8 cellular contexts compared by ENCODE assay signal in the genomic region with DNA sequence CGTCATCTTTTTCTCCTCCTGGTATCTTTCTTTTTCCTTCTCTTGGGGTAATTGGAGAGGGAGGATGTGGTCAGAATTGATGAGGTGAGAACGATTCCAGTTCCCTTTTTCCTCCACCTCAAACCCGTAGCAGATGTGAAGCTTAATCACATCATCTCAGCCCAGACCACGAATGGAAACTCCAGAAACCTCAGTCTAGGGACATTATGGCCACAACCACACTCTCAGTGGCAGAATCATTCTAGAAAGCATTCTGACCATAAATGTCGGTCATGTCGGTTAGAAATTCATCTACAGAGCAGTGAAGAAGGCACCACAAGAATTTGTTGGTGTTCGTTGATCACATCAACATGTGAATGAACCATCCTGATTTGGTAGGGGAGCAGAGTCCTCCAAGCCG.
DNase-seq lines count a peak whose midpoint lies in the region; ATAC-seq and TF ChIP-seq lines count a peak whose summit lies in the region.

No MANE protein-coding gene starts in this region.

- H3K9me3 Mint-ChIP-seq in activated naive CD4-positive, alpha-beta T cell treated with anti-CD3 and anti-CD28 coated beads for 36 hours: no peaks in the 10 kb centered on the region
- H3K9me3 Mint-ChIP-seq in T-helper 1 cell treated with Interleukin-12 subunit alpha and Interleukin-12 subunit beta and Interleukin-4 antibody, amounts not matched to agents 30 μg/mL and 1 μg/mL, for 36 hours: no peaks in the 10 kb centered on the region
- H3K9me3 Mint-ChIP-seq in stimulated activated memory B cell treated with anti-CD40 and anti-IgM and Interleukin-4, amounts not matched to agents 10 μg/mL and 1 μg/mL and 100 μg/mL, for 72 hours: peaks cover 2% of the 10 kb centered on the region
- H3K9me3 Mint-ChIP-seq in GM23338 (no peaks in the 10 kb centered on the region), chondrocyte (ENCODE audit: low read depth) (no peaks in the 10 kb centered on the region)

- ATAC-seq in HG02970 (IDR thresholded peaks at IDR 0.05; ENCODE audit: low FRiP score, unreplicated experiment) (peak; percentile 48), GM23338 (no peak)
- ATAC-seq in stimulated activated memory B cell treated with anti-CD40 and anti-IgM and Interleukin-4, amounts not matched to agents 10 μg/mL and 1 μg/mL and 100 μg/mL, for 72 hours: peak; percentile 83

- no peak overlapping the region for H3K4me2 ChIP-seq in GM23338

- CTCF ChIA-PET in activated naive CD4-positive, alpha-beta T cell treated with anti-CD3 and anti-CD28 coated beads for 36 hours (lab: Charles Lee): no interaction called here

- peaks cover 6% of the 10 kb centered on the region for H3K27me3 Mint-ChIP-seq in activated naive CD4-positive, alpha-beta T cell treated with anti-CD3 and anti-CD28 coated beads for 36 hours (ENCODE audit: low read depth)
- H3K27me3 Mint-ChIP-seq in T-helper 1 cell treated with Interleukin-12 subunit alpha and Interleukin-12 subunit beta and Interleukin-4 antibody, amounts not matched to agents 30 μg/mL and 1 μg/mL, for 36 hours (ENCODE audit: low read depth): no peaks in the 10 kb centered on the region
- H3K27me3 Mint-ChIP-seq in stimulated activated memory B cell treated with anti-CD40 and anti-IgM and Interleukin-4, amounts not matched to agents 10 μg/mL and 1 μg/mL and 100 μg/mL, for 72 hours: peaks cover 36% of the 10 kb centered on the region
- H3K27me3 Mint-ChIP-seq in GM23338 (ENCODE audit: insufficient read depth, low read depth, poor library complexity) (peaks cover 3% of the 10 kb centered on the region), chondrocyte (ENCODE audit: low read depth) (peaks cover 4% of the 10 kb centered on the region)

- no peaks in the 10 kb centered on the region for H3K4me1 ChIP-seq in GM23338 (ENCODE audit: insufficient read depth)

- no peaks in the 10 kb centered on the region for H3K36me3 Mint-ChIP-seq in activated naive CD4-positive, alpha-beta T cell treated with anti-CD3 and anti-CD28 coated beads for 36 hours (ENCODE audit: low read depth)
- H3K36me3 Mint-ChIP-seq in T-helper 1 cell treated with Interleukin-12 subunit alpha and Interleukin-12 subunit beta and Interleukin-4 antibody, amounts not matched to agents 30 μg/mL and 1 μg/mL, for 36 hours (ENCODE audit: low read depth): peaks cover 8% of the 10 kb centered on the region
- H3K36me3 Mint-ChIP-seq in stimulated activated memory B cell treated with anti-CD40 and anti-IgM and Interleukin-4, amounts not matched to agents 10 μg/mL and 1 μg/mL and 100 μg/mL, for 72 hours: no peaks in the 10 kb centered on the region
- H3K36me3 Mint-ChIP-seq in GM23338 (ENCODE audit: low read depth): no peaks in the 10 kb centered on the region
- no peaks in the 10 kb centered on the region for H3K36me3 Mint-ChIP-seq in chondrocyte (ENCODE audit: low read depth)

- no peak overlapping the region for H3K27ac Mint-ChIP-seq in activated naive CD4-positive, alpha-beta T cell treated with anti-CD3 and anti-CD28 coated beads for 36 hours
- H3K27ac Mint-ChIP-seq in T-helper 1 cell treated with Interleukin-12 subunit alpha and Interleukin-12 subunit beta and Interleukin-4 antibody, amounts not matched to agents 30 μg/mL and 1 μg/mL, for 36 hours: peak overlapping the region; percentile 68
- H3K27ac Mint-ChIP-seq in stimulated activated memory B cell treated with anti-CD40 and anti-IgM and Interleukin-4, amounts not matched to agents 10 μg/mL and 1 μg/mL and 100 μg/mL, for 72 hours: no peak overlapping the region
- H3K27ac Mint-ChIP-seq in GM23338 (no peak overlapping the region), chondrocyte (ENCODE audit: unreplicated experiment) (no peak overlapping the region)

- H3K4me3 ChIP-seq in GM23338: no peak overlapping the region

- H3K4me3 Mint-ChIP-seq in activated naive CD4-positive, alpha-beta T cell treated with anti-CD3 and anti-CD28 coated beads for 36 hours: peak overlapping the region; percentile 44
- H3K4me3 Mint-ChIP-seq in T-helper 1 cell treated with Interleukin-12 subunit alpha and Interleukin-12 subunit beta and Interleukin-4 antibody, amounts not matched to agents 30 μg/mL and 1 μg/mL, for 36 hours: peak overlapping the region; percentile 75
- H3K4me3 Mint-ChIP-seq in stimulated activated memory B cell treated with anti-CD40 and anti-IgM and Interleukin-4, amounts not matched to agents 10 μg/mL and 1 μg/mL and 100 μg/mL, for 72 hours: no peak overlapping the region
- H3K4me3 Mint-ChIP-seq in GM23338 (no peak overlapping the region), chondrocyte (ENCODE audit: unreplicated experiment) (no peak overlapping the region)

- H3K36me3 ChIP-seq in GM23338 (ENCODE audit: insufficient read depth): no peaks in the 10 kb centered on the region

- H3K79me2 ChIP-seq in GM23338 (replicated peaks; ENCODE audit: insufficient read depth): no peaks in the 10 kb centered on the region

- no peaks in the 10 kb centered on the region for H4K20me1 ChIP-seq in GM23338 (replicated peaks; ENCODE audit: insufficient read depth)

- H3K4me1 Mint-ChIP-seq in activated naive CD4-positive, alpha-beta T cell treated with anti-CD3 and anti-CD28 coated beads for 36 hours (ENCODE audit: low read depth): peaks cover 50% of the 10 kb centered on the region
- H3K4me1 Mint-ChIP-seq in T-helper 1 cell treated with Interleukin-12 subunit alpha and Interleukin-12 subunit beta and Interleukin-4 antibody, amounts not matched to agents 30 μg/mL and 1 μg/mL, for 36 hours (ENCODE audit: low read depth): peaks cover 60% of the 10 kb centered on the region
- H3K4me1 Mint-ChIP-seq in stimulated activated memory B cell treated with anti-CD40 and anti-IgM and Interleukin-4, amounts not matched to agents 10 μg/mL and 1 μg/mL and 100 μg/mL, for 72 hours: peaks cover 7% of the 10 kb centered on the region
- no peaks in the 10 kb centered on the region for H3K4me1 Mint-ChIP-seq in GM23338
- H3K4me1 Mint-ChIP-seq in chondrocyte (ENCODE audit: low read depth): no peaks in the 10 kb centered on the region

- intact Hi-C loops in activated naive CD4-positive, alpha-beta T cell treated with anti-CD3 and anti-CD28 coated beads for 36 hours (cut with micrococcal nuclease): loop anchor here (5.0 to 10.0 kb wide), 4 partner anchors 199 to 1042 kb away; no protein-coding TSS in a partner anchor

- DNase-seq in activated naive CD4-positive, alpha-beta T cell treated with anti-CD3 and anti-CD28 coated beads for 36 hours: peak; percentile 59
- no peak for DNase-seq in activated naive CD4-positive, alpha-beta T cell treated with anti-CD3 and anti-CD28 coated beads, Interleukin-2, amount 50 U/mL, for 16 hours
- DNase-seq in GM23338 (ENCODE audit: low spot score) (no peak), D341Med (ENCODE audit: low spot score) (no peak), chondrocyte (ENCODE audit: low spot score) (no peak)

- no peak overlapping the region for H3K27ac ChIP-seq in GM23338 (ENCODE audit: low read depth)

- TF ChIP-seq CTCF in GM23338 (conservative IDR thresholded peaks at IDR 0.05; ENCODE audit: low read depth in 2 of 2) (no peak), chondrocyte (IDR thresholded peaks at IDR 0.05) (no peak)

- no peak overlapping the region for H2AFZ ChIP-seq in GM23338

- no peaks in the 10 kb centered on the region for H3F3A ChIP-seq in GM23338 (replicated peaks; ENCODE audit: low read depth)

- H3K27me3 ChIP-seq in GM23338 (ENCODE audit: insufficient read depth): no peaks in the 10 kb centered on the region

- H3K9me2 ChIP-seq in GM23338 (ENCODE audit: insufficient read depth): no peaks in the 10 kb centered on the region

TF ChIP-seq in GM23338, 12 proteins besides CTCF, POLR2A, EP300 and RAD21:
- TF ChIP-seq ZNF114 (CRISPR knock-in tag; IDR thresholded peaks at IDR 0.05): no peak

Comparison
In these comparisons a context has a peak if more than half of its experiments do, and no peak if none do; other contexts are left out.
1. H3K4me3 Mint-ChIP-seq: peak in activated naive CD4-positive, alpha-beta T cell treated with anti-CD3 and anti-CD28 coated beads for 36 hours (single experiment) and T-helper 1 cell treated with Interleukin-12 subunit alpha and Interleukin-12 subunit beta and Interleukin-4 antibody, amounts not matched to agents 30 μg/mL and 1 μg/mL, for 36 hours (single experiment); none in stimulated activated memory B cell treated with anti-CD40 and anti-IgM and Interleukin-4, amounts not matched to agents 10 μg/mL and 1 μg/mL and 100 μg/mL, for 72 hours (single experiment), GM23338 (single experiment) and chondrocyte (single experiment).